Comparison of ENCODE assay signal across 9 cellular contexts in the genomic region with DNA sequence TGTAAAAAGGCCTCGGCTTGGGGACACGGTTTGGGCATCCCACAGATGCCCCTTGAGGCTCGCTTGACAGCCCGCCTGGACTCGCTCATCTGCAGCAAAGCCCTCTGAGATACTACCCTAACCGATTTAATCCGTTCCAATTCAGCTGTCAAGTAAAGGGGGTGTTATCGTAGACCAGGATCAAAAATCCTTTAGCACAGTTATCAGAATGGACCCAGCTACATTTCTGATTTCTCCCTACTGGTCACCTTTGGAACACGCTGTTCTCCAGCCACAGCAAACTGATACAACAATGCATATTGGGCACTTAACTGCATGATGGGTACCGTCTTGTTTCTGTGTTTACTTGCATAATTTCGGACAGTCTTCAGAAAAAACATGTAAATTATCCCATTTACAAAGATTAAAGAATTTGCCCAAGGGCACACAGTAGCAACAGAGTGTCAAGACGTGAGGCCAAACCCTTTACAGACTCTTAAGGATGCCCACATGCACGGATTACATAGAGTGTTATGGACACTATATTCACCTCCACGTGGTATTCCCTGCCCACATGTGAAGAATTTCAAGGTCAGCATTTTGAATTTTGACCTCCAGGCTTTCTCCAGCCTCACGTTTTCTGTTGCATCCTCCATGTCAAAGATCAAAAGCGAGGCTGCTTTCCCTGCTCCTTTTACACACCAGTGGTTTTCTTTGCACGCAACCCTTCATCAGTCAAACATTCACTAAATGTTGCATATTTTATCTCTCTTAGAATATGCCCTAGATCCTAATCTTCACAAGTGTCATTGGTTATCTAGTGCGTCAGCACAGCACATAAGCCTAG. TPM values are rescaled to one million over a fixed set of nuclear protein-coding genes. Genes with fewer than 3 reads are reported as not detected.
DNase-seq lines count a peak whose midpoint lies in the region; ATAC-seq, FAIRE-seq and TF ChIP-seq lines count a peak whose summit lies in the region.
"Had no signal": no experiment of that assay in that cellular context is flagged by ENCODE, and none has a peak within 500 bp of the region (broad histone marks: within the 10 kb centered on the region; RNA-seq: fewer than 3 reads in every experiment).

No MANE protein-coding gene starts in this region.

- peaks cover 7% of the 10 kb centered on the region for H3K36me3 ChIP-seq in A673 (ENCODE audit: insufficient read depth, low read length, poor library complexity, severe bottlenecking)
- H3K36me3 ChIP-seq in HUES48 (ENCODE audit: control insufficient read depth, insufficient read depth, low read length), result no peaks in the 10 kb centered on the region
- no peaks in the 10 kb centered on the region for H3K36me3 ChIP-seq in bronchial epithelial cell (ENCODE audit: control insufficient read depth, insufficient read depth, low read length)
- no peaks in the 10 kb centered on the region for H3K36me3 ChIP-seq in mucosa of stomach (ENCODE audit: control insufficient read depth, insufficient read depth, low read length)

- H3K27ac ChIP-seq in A673 (ENCODE audit: low read depth, low read length, poor library complexity, severe bottlenecking), result peak overlapping the region; percentile 99
- H3K27ac ChIP-seq in HUES48 (ENCODE audit: low read depth, low read length), result peak overlapping the region; percentile 100

- peaks cover 41% of the 10 kb centered on the region for H3K4me1 ChIP-seq in A673 (ENCODE audit: insufficient read depth, low read length, poor library complexity, severe bottlenecking)
- H3K4me1 ChIP-seq in HUES48 (ENCODE audit: control insufficient read depth, insufficient read depth, low read length), result peaks cover 39% of the 10 kb centered on the region
- H3K4me1 ChIP-seq in mucosa of stomach (ENCODE audit: control insufficient read depth, insufficient read depth, low read length), result peaks cover 20% of the 10 kb centered on the region

- H3K9me3 ChIP-seq in A673 (ENCODE audit: low read depth, low read length, poor library complexity, severe bottlenecking) (no peaks in the 10 kb centered on the region), HUES48 (ENCODE audit: control insufficient read depth, insufficient read depth, low read length) (no peaks in the 10 kb centered on the region), mucosa of stomach (ENCODE audit: control insufficient read depth, low read length) (no peaks in the 10 kb centered on the region)

- ATAC-seq in GM21619 (IDR thresholded peaks at IDR 0.05; ENCODE audit: unreplicated experiment) (no peak), GM18907 (IDR thresholded peaks at IDR 0.05; ENCODE audit: unreplicated experiment) (no peak), GM18498 (IDR thresholded peaks at IDR 0.05; ENCODE audit: unreplicated experiment) (no peak)

- BruUV-seq in A673 (replicated peaks; lab: Mats Ljungman, UMichigan), result no TSS peak

- intact Hi-C loops in A673 (cut with micrococcal nuclease; ENCODE audit: unreplicated experiment), result no loop called here

- peak overlapping the region; percentile 61 for H3K4me3 ChIP-seq in A673 (ENCODE audit: low read depth, low read length, poor library complexity, severe bottlenecking)
- H3K4me3 ChIP-seq in HUES48 (ENCODE audit: low read depth, low read length), result peak overlapping the region; percentile 73
- H3K4me3 ChIP-seq in bronchial epithelial cell (ENCODE audit: low read depth, low read length), result peak overlapping the region; percentile 75
- H3K4me3 ChIP-seq in mucosa of stomach (ENCODE audit: low read length), result no peak overlapping the region

- TF ChIP-seq CTCF in A673 (conservative IDR thresholded peaks at IDR 0.05; ENCODE audit: low read depth, low read length) (0 out of 2 replicates have a peak, but pooled peaks have one; percentile 27), bronchial epithelial cell (IDR thresholded peaks at IDR 0.05; ENCODE audit: insufficient read depth, low read length, severe bottlenecking) (peak; percentile 26)

- H3K9ac ChIP-seq in HUES48 (ENCODE audit: low read depth, low read length) (no peak overlapping the region), mucosa of stomach (ENCODE audit: low read length) (peak overlapping the region; percentile 94)

- peak; percentile 41 for DNase-seq in A673 (ENCODE audit: low spot score)
- no peak for DNase-seq in bronchial epithelial cell (ENCODE audit: low read depth)
- no peak for DNase-seq in T-helper 9 cell

- CTCF ChIA-PET in A673 (lab: Charles Lee), result no interaction called here

- no peak for FAIRE-seq in bronchial epithelial cell (lab: Jason Lieb, UNC)
- FAIRE-seq: GM18507 had no signal

- no peaks in the 10 kb centered on the region for H3K27me3 ChIP-seq in A673 (replicated peaks; ENCODE audit: insufficient read depth, low read depth, low read length, poor library complexity)
- H3K27me3 ChIP-seq in HUES48 (ENCODE audit: control insufficient read depth, insufficient read depth, low read length), result peaks cover 65% of the 10 kb centered on the region
- H3K27me3 ChIP-seq in bronchial epithelial cell (ENCODE audit: control insufficient read depth, insufficient read depth, low read length), result no peaks in the 10 kb centered on the region
- no peaks in the 10 kb centered on the region for H3K27me3 ChIP-seq in mucosa of stomach (ENCODE audit: control insufficient read depth, insufficient read depth, low read length)

- POLR2A ChIA-PET in A673 (lab: Charles Lee; ENCODE audit: low non-redundant PET), result no interaction called here

RNA-seq across cellular contexts. Expression of gene DUSP6, which starts 3.2 kb away (rescaled TPM):
- 207 and 226 TPM in 2 replicates for total RNA-seq in A673 (2021)
- 12.9 and 149 TPM in 2 replicates for total RNA-seq in bronchial epithelial cell
